Comparison of ENCODE assay signal across 8 cellular contexts in genomic region chr13:109743706-109744453, GRCh38. TPM values are rescaled to one million over a fixed set of nuclear protein-coding genes. Genes with fewer than 3 reads are reported as not detected.
A peak's percentile ranks its signal among the peaks of the same experiment; 100 is the strongest.
DNase-seq lines count a peak whose midpoint lies in the region; ATAC-seq and TF ChIP-seq lines count a peak whose summit lies in the region.

No MANE protein-coding gene starts in this region.

- no peak overlapping the region for H3K27ac Mint-ChIP-seq in activated naive CD4-positive, alpha-beta T cell treated with anti-CD3 and anti-CD28 coated beads for 36 hours
- H3K27ac Mint-ChIP-seq in stimulated activated memory B cell treated with anti-CD40 and anti-IgM and Interleukin-4, amounts not matched to agents 10 μg/mL and 1 μg/mL and 100 μg/mL, for 72 hours = no peak overlapping the region

- no peak for TF ChIP-seq CTCF in dorsolateral prefrontal cortex (IDR thresholded peaks at IDR 0.05 in 54 of 56, conservative IDR thresholded peaks at IDR 0.05 in 2 of 56; ENCODE audit: low read depth in 1 of 56, partially characterized antibody in 56 of 56)

- intact Hi-C loops in activated naive CD4-positive, alpha-beta T cell treated with anti-CD3 and anti-CD28 coated beads for 36 hours (cut with micrococcal nuclease) = loop anchor here (1.0 kb wide), 1 partner anchor 35 kb away; no protein-coding TSS in a partner anchor
- intact Hi-C loops in dorsolateral prefrontal cortex (cut with DNase I) = no loop called here

- H3K4me3 Mint-ChIP-seq in activated naive CD4-positive, alpha-beta T cell treated with anti-CD3 and anti-CD28 coated beads for 36 hours = no peak overlapping the region
- no peak overlapping the region for H3K4me3 Mint-ChIP-seq in stimulated activated memory B cell treated with anti-CD40 and anti-IgM and Interleukin-4, amounts not matched to agents 10 μg/mL and 1 μg/mL and 100 μg/mL, for 72 hours

- no peak overlapping the region for H3K27ac ChIP-seq in dorsolateral prefrontal cortex

- ATAC-seq in HG03342 (IDR thresholded peaks at IDR 0.05; ENCODE audit: unreplicated experiment) = peak; percentile 68
- ATAC-seq in stimulated activated memory B cell treated with anti-CD40 and anti-IgM and Interleukin-4, amounts not matched to agents 10 μg/mL and 1 μg/mL and 100 μg/mL, for 72 hours = no peak
- ATAC-seq in HG02885 (IDR thresholded peaks at IDR 0.05; ENCODE audit: poor library complexity, unreplicated experiment) = no peak

- DNase-seq in activated naive CD4-positive, alpha-beta T cell treated with anti-CD3 and anti-CD28 coated beads for 36 hours = peak; percentile 65
- DNase-seq in activated naive CD4-positive, alpha-beta T cell treated with Interleukin-2 at 50 U/mL for 16 hours = no peak
- DNase-seq in RKO (ENCODE audit: low spot score) (peak; percentile 37), fibroblast of gingiva (ENCODE audit: low read depth) (peak; percentile 49), dorsolateral prefrontal cortex (no peak)

- no peaks in the 10 kb centered on the region for H3K9me3 Mint-ChIP-seq in activated naive CD4-positive, alpha-beta T cell treated with anti-CD3 and anti-CD28 coated beads for 36 hours
- no peaks in the 10 kb centered on the region for H3K9me3 Mint-ChIP-seq in stimulated activated memory B cell treated with anti-CD40 and anti-IgM and Interleukin-4, amounts not matched to agents 10 μg/mL and 1 μg/mL and 100 μg/mL, for 72 hours

- CTCF ChIA-PET in activated naive CD4-positive, alpha-beta T cell treated with anti-CD3 and anti-CD28 coated beads for 36 hours (lab: Charles Lee) = interaction anchor here (0.6 to 1.0 kb wide), 3 partner anchors 12 to 41 kb away, joined by 3 to 4 read pairs (median 3); no protein-coding TSS in a partner anchor

- H3K4me3 ChIP-seq in dorsolateral prefrontal cortex = peak overlapping the region in 18 of 59 donors; percentile 3 to 54 (median 24)

- peaks cover 10% of the 10 kb centered on the region for H3K4me1 Mint-ChIP-seq in activated naive CD4-positive, alpha-beta T cell treated with anti-CD3 and anti-CD28 coated beads for 36 hours (ENCODE audit: low read depth)
- H3K4me1 Mint-ChIP-seq in stimulated activated memory B cell treated with anti-CD40 and anti-IgM and Interleukin-4, amounts not matched to agents 10 μg/mL and 1 μg/mL and 100 μg/mL, for 72 hours = no peaks in the 10 kb centered on the region

- no peaks in the 10 kb centered on the region for H3K36me3 Mint-ChIP-seq in activated naive CD4-positive, alpha-beta T cell treated with anti-CD3 and anti-CD28 coated beads for 36 hours (ENCODE audit: low read depth)
- H3K36me3 Mint-ChIP-seq in stimulated activated memory B cell treated with anti-CD40 and anti-IgM and Interleukin-4, amounts not matched to agents 10 μg/mL and 1 μg/mL and 100 μg/mL, for 72 hours = no peaks in the 10 kb centered on the region

- no peaks in the 10 kb centered on the region for H3K27me3 Mint-ChIP-seq in activated naive CD4-positive, alpha-beta T cell treated with anti-CD3 and anti-CD28 coated beads for 36 hours (ENCODE audit: low read depth)
- H3K27me3 Mint-ChIP-seq in stimulated activated memory B cell treated with anti-CD40 and anti-IgM and Interleukin-4, amounts not matched to agents 10 μg/mL and 1 μg/mL and 100 μg/mL, for 72 hours = peaks cover 8% of the 10 kb centered on the region

- no peaks in the 10 kb centered on the region for H3K27me3 ChIP-seq in dorsolateral prefrontal cortex

RNA-seq across cellular contexts. Expression of gene IRS2, which starts 42.5 kb away (rescaled TPM):
- 1 to 10 TPM; 3.0 to 3.3 TPM for total RNA-seq in activated naive CD4-positive, alpha-beta T cell treated with anti-CD3 and anti-CD28 coated beads for 36 hours
- 100 to 1,000 TPM in 1 of 120 experiments, 10 to 100 TPM in 119; 46.0 to 107 (median 73.1) TPM for total RNA-seq in dorsolateral prefrontal cortex

Comparison
In these comparisons a context has a peak if more than half of its experiments do, and no peak if none do; other contexts are left out.
1. DNase-seq: peak in activated naive CD4-positive, alpha-beta T cell treated with anti-CD3 and anti-CD28 coated beads for 36 hours (single experiment), RKO (single experiment) and fibroblast of gingiva (single experiment); none in activated naive CD4-positive, alpha-beta T cell treated with Interleukin-2 at 50 U/mL for 16 hours (single experiment) and dorsolateral prefrontal cortex (0 of 10).
2. RNA of gene IRS2, which starts 42.5 kb away (total RNA-seq): 46.0 to 107 TPM in dorsolateral prefrontal cortex; 3.0 to 3.3 TPM in activated naive CD4-positive, alpha-beta T cell treated with anti-CD3 and anti-CD28 coated beads for 36 hours; every median in the first group is over 10 times any median in the second.